Comparison of ENCODE assay signal across 8 cellular contexts in the genomic region with DNA sequence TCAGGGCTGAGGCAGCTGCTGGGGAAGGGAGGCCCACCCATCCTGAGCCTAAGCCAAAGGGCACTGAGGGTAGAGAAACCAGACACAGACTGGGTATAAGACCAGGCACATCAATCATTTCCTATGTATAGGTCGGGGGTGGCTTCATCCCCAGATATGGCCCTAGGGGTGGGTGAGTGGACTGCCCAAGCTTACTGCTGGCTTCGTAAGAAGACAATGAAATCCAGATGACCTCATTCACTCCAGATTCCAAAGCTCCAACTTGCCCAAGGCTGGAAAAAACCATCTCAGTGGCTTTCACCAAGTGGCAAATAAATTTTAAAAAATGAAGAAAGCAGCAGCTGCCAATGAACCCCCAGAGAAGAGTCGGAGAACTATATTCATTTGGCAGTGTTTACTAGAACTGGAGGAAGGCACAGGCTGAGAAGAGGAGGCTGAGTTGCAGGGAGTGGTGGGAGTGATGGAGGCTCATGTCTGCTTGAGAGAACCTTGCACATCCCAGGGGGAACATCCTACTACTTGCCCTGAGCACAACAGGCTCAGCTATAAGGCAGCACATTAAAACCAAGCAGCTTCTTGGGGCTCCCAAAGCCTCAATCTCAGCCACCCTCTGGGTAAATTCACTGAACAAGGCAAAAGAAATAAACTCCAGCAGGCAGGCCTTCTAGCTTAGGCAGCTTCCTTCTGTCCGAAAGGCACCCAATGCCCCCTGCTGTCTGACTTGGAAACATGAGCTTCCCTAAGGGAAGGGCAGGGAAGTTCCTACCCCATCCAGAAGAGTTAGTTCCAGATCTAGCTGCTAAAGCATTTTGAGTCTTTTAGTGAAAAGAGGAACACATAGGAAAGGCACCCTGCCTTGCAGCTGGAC. TPM values are rescaled to one million over a fixed set of nuclear protein-coding genes. Genes with fewer than 3 reads are reported as not detected.
DNase-seq lines count a peak whose midpoint lies in the region; ATAC-seq, FAIRE-seq and TF ChIP-seq lines count a peak whose summit lies in the region.

No MANE protein-coding gene starts in this region.

- no peak for FAIRE-seq in bronchial epithelial cell (lab: Jason Lieb, UNC)

- peak; percentile 62 for ATAC-seq in left lobe of liver

- no peak for TF ChIP-seq POLR2A in testis (IDR thresholded peaks at IDR 0.05)

- no peaks in the 10 kb centered on the region for H3K27me3 ChIP-seq in bronchial epithelial cell (ENCODE audit: control insufficient read depth, insufficient read depth, low read length)
- no peaks in the 10 kb centered on the region for H3K27me3 ChIP-seq in testis

- H3K4me3 Mint-ChIP-seq in immature natural killer cell = no peak overlapping the region

- 37 to 55% methylated on average over 4 of the region's 4 CpGs for WGBS in testis, 2 donors

- peak; percentile 69 for TF ChIP-seq CTCF in bronchial epithelial cell (IDR thresholded peaks at IDR 0.05; ENCODE audit: insufficient read depth, low read length, severe bottlenecking)
- peak; percentile 51 to 61 (median 53) for TF ChIP-seq CTCF in testis (IDR thresholded peaks at IDR 0.05)

- DNase-seq in DMS153 treated with DMSO at 0.1 percent for 48 hours (lab: John Stamatoyannopoulos, UW; ENCODE audit: unreplicated experiment) (peak; percentile 17), NCI-H1694 (lab: John Stamatoyannopoulos, UW) (peak; percentile 28), bronchial epithelial cell (ENCODE audit: low read depth) (peak; percentile 88), left lobe of liver (ENCODE audit: low spot score) (no peak), testis (peak; percentile 69), immature natural killer cell (no peak), NAMALWA (ENCODE audit: low spot score) (no peak)
- DNase-seq in activated CD8-positive, alpha-beta memory T cell treated with anti-CD3 and anti-CD28 coated beads, Interleukin-2, amount 50 U/mL, for 48 hours = no peak

- H3K36me3 Mint-ChIP-seq in immature natural killer cell = peaks cover 12 to 62% (median 47%) of the 10 kb centered on the region in 3 donors

- peaks cover 0 to 2% (median 0%) of the 10 kb centered on the region in 3 donors for H3K27me3 Mint-ChIP-seq in immature natural killer cell (ENCODE audit: low read depth in 3 of 3)

- no peaks in the 10 kb centered on the region for H3K9me3 Mint-ChIP-seq in immature natural killer cell

- H3K27ac Mint-ChIP-seq in immature natural killer cell = no peak overlapping the region

- H3K9me3 ChIP-seq in testis = no peaks in the 10 kb centered on the region

- intact Hi-C loops in testis (cut with DNase I; ENCODE audit: low total_unique reads) = no loop called here

- H3K4me1 ChIP-seq in testis = peaks cover 43% of the 10 kb centered on the region

- no peaks in the 10 kb centered on the region for H3K4me1 Mint-ChIP-seq in immature natural killer cell

- H3K4me3 ChIP-seq in bronchial epithelial cell (ENCODE audit: low read depth, low read length) = no peak overlapping the region
- H3K4me3 ChIP-seq in testis = no peak overlapping the region

- H3K27ac ChIP-seq in testis = peak overlapping the region; percentile 54 to 72

- H3K36me3 ChIP-seq in bronchial epithelial cell (ENCODE audit: control insufficient read depth, insufficient read depth, low read length) (peaks cover 12% of the 10 kb centered on the region), testis (ENCODE audit: low read depth, missing control alignments) (peaks cover 2% of the 10 kb centered on the region)

RNA-seq across cellular contexts. Expression of gene PEA15, which starts 14.1 kb away (rescaled TPM):
- 38.3 and 44.5 TPM in 2 replicates for total RNA-seq in bronchial epithelial cell
- 11.3 TPM for total RNA-seq in left lobe of liver
- 100 to 1,000 TPM; 168 to 229 TPM for total RNA-seq in testis
- 421 TPM for polyA plus RNA-seq in testis (ENCODE audit: insufficient read depth, low read depth, low replicate concordance)
- 10 to 100 TPM; 12.8 to 14.2 (median 13.2) TPM for polyA plus RNA-seq in immature natural killer cell

RNA-seq across cellular contexts. Expression of gene CASQ1, which starts 28.9 kb away (rescaled TPM):
- total RNA-seq in bronchial epithelial cell (not detected in 2 replicates), left lobe of liver (not detected), testis (1 to 10 TPM; 3.4 to 5.6 TPM)
- polyA plus RNA-seq in testis (ENCODE audit: insufficient read depth, low read depth, low replicate concordance) (10.2 TPM), immature natural killer cell (not detected)

RNA-seq across cellular contexts. Expression of gene DCAF8, which starts 43.1 kb away (rescaled TPM):
- total RNA-seq in bronchial epithelial cell (57.4 and 76.0 TPM in 2 replicates), left lobe of liver (127 TPM), testis (100 to 1,000 TPM; 233 to 240 TPM)
- polyA plus RNA-seq in testis (ENCODE audit: insufficient read depth, low read depth, low replicate concordance) (127 TPM), immature natural killer cell (10 to 100 TPM; 42.3 to 62.1 (median 58.1) TPM)

Comparison
In these comparisons a context has a peak if more than half of its experiments do, and no peak if none do; other contexts are left out.
1. DNase-seq: peak in DMS153 treated with DMSO at 0.1 percent for 48 hours (single experiment), NCI-H1694 (single experiment), bronchial epithelial cell (single experiment) and testis (single experiment); none in left lobe of liver (single experiment), immature natural killer cell (0 of 3), activated CD8-positive, alpha-beta memory T cell treated with anti-CD3 and anti-CD28 coated beads, Interleukin-2, amount 50 U/mL, for 48 hours (single experiment) and NAMALWA (single experiment).